Comparison of ENCODE assay signal across 14 cellular contexts in genomic region chr4:109859426-109860300, GRCh38. TPM values are rescaled to one million over a fixed set of nuclear protein-coding genes. Genes with fewer than 3 reads are reported as not detected.
A peak's percentile ranks its signal among the peaks of the same experiment; 100 is the strongest.
DNase-seq lines count a peak whose midpoint lies in the region; ATAC-seq, FAIRE-seq and TF ChIP-seq lines count a peak whose summit lies in the region.
"Not testable (repeated sequence)": the region's sequence is repeated elsewhere in the genome, so short reads cannot be mapped to it uniquely, and the experiment has no call there.
"Had no signal": no experiment of that assay in that cellular context is flagged by ENCODE, and none has a peak within 500 bp of the region (broad histone marks: within the 10 kb centered on the region; RNA-seq: fewer than 3 reads in every experiment).

No MANE protein-coding gene starts in this region.

- H3K4me1 Mint-ChIP-seq in type B pancreatic cell (ENCODE audit: unreplicated experiment): not testable (repeated sequence)

- not testable (repeated sequence) for H4K20me1 ChIP-seq in K562 (replicated peaks; ENCODE audit: control insufficient read depth, insufficient read depth, low read length)

- H4K8ac ChIP-seq in trophoblast cell (ENCODE audit: low read depth, low read length): not testable (repeated sequence)

- H4K91ac ChIP-seq in trophoblast cell (ENCODE audit: low read depth, low read length): not testable (repeated sequence)

- not testable (repeated sequence) for H3K36me3 ChIP-seq in K562 (ENCODE audit: control insufficient read depth, insufficient read depth, low read length); liver (ENCODE audit: control insufficient read depth in 4 of 4, insufficient read depth in 3 of 4, low read depth in 1 of 4, low read length in 3 of 4); trophoblast cell (ENCODE audit: control insufficient read depth in 1 of 2, insufficient read depth in 2 of 2, low read length in 2 of 2)

- POLR2A ChIA-PET in K562 (lab: Yijun Ruan, JAX): not testable (repeated sequence)

- DNase-seq in DMS53 treated with DMSO at 0.1 percent for 48 hours (lab: John Stamatoyannopoulos, UW; ENCODE audit: unreplicated experiment) (peak; percentile 4), epithelial cell of esophagus (ENCODE audit: low read depth) (peak; percentile 27), trophoblast cell (peak; percentile 26 to 57)
- DNase-seq in K562 (ENCODE audit: extremely low read depth in 1 of 4, low spot score in 3 of 4); type B pancreatic cell (ENCODE audit: extremely low spot score, unreplicated experiment): not testable (repeated sequence)

- not testable (repeated sequence) for H3K4me3 ChIP-seq in K562; epithelial cell of esophagus (ENCODE audit: low read length); liver (ENCODE audit: low read depth in 1 of 3, low read length in 3 of 3); trophoblast cell (ENCODE audit: low read depth, low read length)

- not testable (repeated sequence) for H3K79me1 ChIP-seq in trophoblast cell (ENCODE audit: low read length)

- CTCF ChIA-PET in K562 (lab: Yijun Ruan, JAX; ENCODE audit: low intra/inter-chr PET ratio): not testable (repeated sequence)

- not testable (repeated sequence) for FAIRE-seq in K562 (lab: Jason Lieb, UNC)

- H3K27me3 Mint-ChIP-seq in type B pancreatic cell: not testable (repeated sequence)

- H3K9me3 ChIP-seq in K562 (replicated peaks; ENCODE audit: control insufficient read depth, insufficient read depth, low read depth, low read length); liver (ENCODE audit: control insufficient read depth in 4 of 4, low read length in 3 of 4); trophoblast cell (ENCODE audit: insufficient read depth, low read depth, low read length): not testable (repeated sequence)

- TF ChIP-seq POLR2A in K562 (conservative IDR thresholded peaks at IDR 0.05): not testable (repeated sequence)

- WGBS in K562 (ENCODE audit: insufficient coverage, low coverage, missing lambda C conversion rate): 3% methylated on average over 4 of the region's 4 CpGs
- 71% methylated on average over 4 of the region's 4 CpGs for WGBS in liver
- WGBS in trophoblast cell (ENCODE audit: extremely low coverage, insufficient coverage, insufficient read length): no CpG with 5 or more reads among the region's 4 CpGs

- not testable (repeated sequence) for H4K12ac ChIP-seq in trophoblast cell (ENCODE audit: low read depth, low read length)

- ATAC-seq in K562: not testable (repeated sequence)

- H3K23ac ChIP-seq in trophoblast cell (ENCODE audit: low read length): not testable (repeated sequence)

- TF ChIP-seq RAD21 in K562 (CRISPR knock-in tag; conservative IDR thresholded peaks at IDR 0.05 in 1 of 2, IDR thresholded peaks at IDR 0.05 in 1 of 2); liver (IDR thresholded peaks at IDR 0.05): not testable (repeated sequence)

- TF ChIP-seq EP300 in K562 (IDR thresholded peaks at IDR 0.05; ENCODE audit: low read length): not testable (repeated sequence)

- H3K27me3 ChIP-seq in K562 (ENCODE audit: control insufficient read depth in 2 of 2, insufficient read depth in 2 of 2, low read length in 2 of 2); liver (ENCODE audit: control insufficient read depth in 4 of 4, insufficient read depth in 4 of 4, low read length in 3 of 4); trophoblast cell (ENCODE audit: insufficient read depth, low read length): not testable (repeated sequence)

- not testable (repeated sequence) for TF ChIP-seq CTCF in K562 (IDR thresholded peaks at IDR 0.05 in 2 of 3, conservative IDR thresholded peaks at IDR 0.05 in 1 of 3; ENCODE audit: insufficient read depth in 2 of 3, low read depth in 1 of 3, low read length in 3 of 3); epithelial cell of esophagus (IDR thresholded peaks at IDR 0.05; ENCODE audit: insufficient read depth, low read depth, low read length, missing control alignments); liver (IDR thresholded peaks at IDR 0.05; ENCODE audit: low read depth, low read length, missing input control); type B pancreatic cell (conservative IDR thresholded peaks at IDR 0.05)

- not testable (repeated sequence) for H3K9me1 ChIP-seq in K562 (ENCODE audit: control insufficient read depth, insufficient read depth, low read length)

- peak overlapping the region; percentile 70 for H3K27ac Mint-ChIP-seq in type B pancreatic cell

- H2BK12ac ChIP-seq in trophoblast cell (ENCODE audit: low read length): not testable (repeated sequence)

- H2AK5ac ChIP-seq in trophoblast cell (ENCODE audit: low read length): not testable (repeated sequence)

- not testable (repeated sequence) for H3K9ac ChIP-seq in K562 (ENCODE audit: insufficient read depth in 1 of 2, low read depth in 2 of 2, low read length in 2 of 2); liver (ENCODE audit: low read depth in 1 of 2, low read length in 2 of 2); trophoblast cell (ENCODE audit: low read length)

- peak overlapping the region; percentile 39 for H3K4me3 Mint-ChIP-seq in type B pancreatic cell

- not testable (repeated sequence) for H3K27ac ChIP-seq in K562 (ENCODE audit: extremely low read depth, low read depth, low read length); trophoblast cell (ENCODE audit: low read depth, low read length)
- H3K27ac ChIP-seq in liver (ENCODE audit: low read depth in 1 of 2, low read length in 2 of 2): peak overlapping the region; percentile 20 to 66

- not testable (repeated sequence) for H3K4me1 ChIP-seq in K562 (replicated peaks in 1 of 2; ENCODE audit: control insufficient read depth in 2 of 2, insufficient read depth in 2 of 2, low read length in 2 of 2); trophoblast cell (ENCODE audit: control insufficient read depth in 1 of 2, insufficient read depth in 2 of 2, low read length in 2 of 2)
- peaks cover 2 to 19% (median 3%) of the 10 kb centered on the region in 4 donors for H3K4me1 ChIP-seq in liver (ENCODE audit: control insufficient read depth in 4 of 4, insufficient read depth in 4 of 4, low read length in 3 of 4)

- not testable (repeated sequence) for H3K14ac ChIP-seq in trophoblast cell (ENCODE audit: low read length)

- not testable (repeated sequence) for BruUV-seq in K562 (replicated peaks; lab: Mats Ljungman, UMichigan)

- H2AFZ ChIP-seq in K562 (ENCODE audit: low read depth, low read length); trophoblast cell (ENCODE audit: insufficient read depth, low read length, poor library complexity): not testable (repeated sequence)

- not testable (repeated sequence) for H3K4ac ChIP-seq in trophoblast cell (ENCODE audit: low read depth, low read length)

- intact Hi-C loops in K562 (cut with micrococcal nuclease): not testable (repeated sequence)

- not testable (repeated sequence) for H3K9me3 Mint-ChIP-seq in type B pancreatic cell

- H3K79me2 ChIP-seq in K562 (ENCODE audit: control insufficient read depth, insufficient read depth, low read length); trophoblast cell (ENCODE audit: control insufficient read depth, insufficient read depth, low read length, poor library complexity): not testable (repeated sequence)

- in situ Hi-C loops in K562 (cut with MboI): not testable (repeated sequence)

- not testable (repeated sequence) for H3K18ac ChIP-seq in trophoblast cell (ENCODE audit: low read length)

- not testable (repeated sequence) for H2BK5ac ChIP-seq in trophoblast cell (ENCODE audit: low read depth, low read length, poor library complexity)

- not testable (repeated sequence) for H3K36me3 Mint-ChIP-seq in type B pancreatic cell

- H3K4me2 ChIP-seq in K562 (ENCODE audit: insufficient read depth, low read length); trophoblast cell (ENCODE audit: low read length): not testable (repeated sequence)

- H2BK120ac ChIP-seq in trophoblast cell (ENCODE audit: insufficient read depth, low read length, poor library complexity): not testable (repeated sequence)

RNA-seq across cellular contexts. Expression of gene LRIT3, which starts 11.8 kb away (rescaled TPM):
- 0.19 and 0.60 TPM in 2 replicates for total RNA-seq in K562 (2011; cell fraction: chromatin; rRNA removed; ENCODE audit: low replicate concordance)
- total RNA-seq in K562 (2011; cell fraction: nucleolus; rRNA removed): 0.13 and 0.17 TPM in 2 replicates
- total RNA-seq in K562 (2011; cell fraction: nucleoplasm; rRNA removed): 0.15 TPM in 1 of 2 replicates, not detected in the other
- total RNA-seq in K562 (2014; rRNA removed) (not detected in 2 replicates), K562 (2014; rRNA removed; fragmentation: Illumina TruSeq; extraction: Trizol) (0.04 and 0.10 TPM in 2 replicates), K562 (2015; rRNA removed; fragmentation: Illumina TruSeq; extraction: Trizol) (0.04 TPM in 1 of 2 replicates, not detected in the other), K562 (2021) (not detected in 2 replicates), liver (under 1 TPM in 1 of 2 donors, not detected in 1; 0.08 TPM), type B pancreatic cell (ENCODE audit: low replicate concordance) (0.27 TPM in 1 of 2 replicates, not detected in the other)
- polyA plus RNA-seq in K562 (2011; rRNA removed) (0.10 and 0.20 TPM in 2 replicates), K562 (2014; fragmentation: Illumina TruSeq; extraction: Trizol) (0.04 TPM in 1 of 2 replicates, not detected in the other), K562 (2014; fragmentation: Nextera tagmentation; extraction: Ambion mirVana) (not detected), K562 (2014; rRNA removed) (0.07 TPM in 2 replicates), liver (under 1 TPM; 0.03 to 0.07 TPM)
- 0.03 and 0.16 TPM in 2 replicates for polyA plus RNA-seq in K562 (2011; cell fraction: cytosol; rRNA removed)
- polyA plus RNA-seq in K562 (2011; cell fraction: nucleus; rRNA removed): 0.26 and 0.84 TPM in 2 replicates
- 0.04 and 0.05 TPM in 2 replicates for polyA plus RNA-seq in K562 (2012)
- polyA minus RNA-seq in K562 (2011; rRNA and poly(A)+ RNA removed): 0.36 TPM in 1 of 2 replicates, not detected in the other
- 0.36 TPM in 1 of 2 replicates, not detected in the other for polyA minus RNA-seq in K562 (2011; cell fraction: cytosol; rRNA and poly(A)+ RNA removed)
- polyA minus RNA-seq in K562 (2011; cell fraction: nucleus; rRNA and poly(A)+ RNA removed): 0.13 and 0.56 TPM in 2 replicates
- polyA plus RNA-seq in trophoblast cell (2013): 0.07 and 0.08 TPM in 2 replicates
- total RNA-seq: Daoy, G401, GM12878 had no signal
- polyA plus RNA-seq: AG04450; CD14-positive monocyte; CD4-positive, alpha-beta memory T cell; CD8-positive, alpha-beta memory T cell had no signal

RNA-seq across cellular contexts. Expression of gene RRH, which starts 31.9 kb away (rescaled TPM):
- 0.60 and 0.97 TPM in 2 replicates for total RNA-seq in K562 (2011; cell fraction: chromatin; rRNA removed; ENCODE audit: low replicate concordance)
- 0.17 TPM in 1 of 2 replicates, not detected in the other for total RNA-seq in K562 (2011; cell fraction: nucleolus; rRNA removed)
- 0.81 and 2.2 TPM in 2 replicates for total RNA-seq in K562 (2011; cell fraction: nucleoplasm; rRNA removed)
- not detected in 2 replicates for total RNA-seq in K562 (2014; rRNA removed)
- 0.16 TPM in 1 of 2 replicates, not detected in the other for total RNA-seq in K562 (2014; rRNA removed; fragmentation: Illumina TruSeq; extraction: Trizol)
- total RNA-seq in K562 (2015; rRNA removed; fragmentation: Illumina TruSeq; extraction: Trizol): 0.18 TPM in 1 of 2 replicates, not detected in the other
- total RNA-seq in K562 (2021): not detected in 2 replicates
- 0.28 and 0.31 TPM in 2 replicates for polyA plus RNA-seq in K562 (2011; rRNA removed)
- 0.04 and 0.15 TPM in 2 replicates for polyA plus RNA-seq in K562 (2011; cell fraction: cytosol; rRNA removed)
- polyA plus RNA-seq in K562 (2011; cell fraction: nucleus; rRNA removed): 0.48 and 0.86 TPM in 2 replicates
- not detected in 2 replicates for polyA plus RNA-seq in K562 (2012)
- 0.14 and 0.18 TPM in 2 replicates for polyA plus RNA-seq in K562 (2014; fragmentation: Illumina TruSeq; extraction: Trizol)
- under 1 TPM; 0.04 to 0.07 TPM for polyA plus RNA-seq in K562 (2014; fragmentation: Nextera tagmentation; extraction: Ambion mirVana)
- 0.05 and 0.07 TPM in 2 replicates for polyA plus RNA-seq in K562 (2014; rRNA removed)
- polyA minus RNA-seq in K562 (2011; rRNA and poly(A)+ RNA removed): 0.51 TPM in 1 of 2 replicates, not detected in the other
- not detected in 2 replicates for polyA minus RNA-seq in K562 (2011; cell fraction: cytosol; rRNA and poly(A)+ RNA removed)
- 0.67 TPM in 1 of 2 replicates, not detected in the other for polyA minus RNA-seq in K562 (2011; cell fraction: nucleus; rRNA and poly(A)+ RNA removed)
- under 1 TPM; 0.05 to 0.08 TPM for total RNA-seq in liver
- polyA plus RNA-seq in liver: under 1 TPM in 1 of 2 donors, not detected in 1; 0.05 TPM
- 0.07 and 0.08 TPM in 2 replicates for polyA plus RNA-seq in trophoblast cell (2013)
- total RNA-seq in type B pancreatic cell (ENCODE audit: low replicate concordance): 0.41 TPM in 1 of 2 replicates, not detected in the other
- total RNA-seq: Daoy, G401, GM12878 had no signal
- polyA plus RNA-seq: CD14-positive monocyte; CD4-positive, alpha-beta memory T cell; CD4-positive, CD25-positive, alpha-beta regulatory T cell; CD8-positive, alpha-beta memory T cell had no signal

RNA-seq across cellular contexts. Expression of gene GAR1, which starts 44.1 kb away (rescaled TPM):
- total RNA-seq in K562 (2011; cell fraction: chromatin; rRNA removed; ENCODE audit: low replicate concordance): 7.4 and 24.1 TPM in 2 replicates
- total RNA-seq in K562 (2011; cell fraction: nucleolus; rRNA removed): 5.0 and 6.8 TPM in 2 replicates
- total RNA-seq in K562 (2011; cell fraction: nucleoplasm; rRNA removed): 16.8 and 24.8 TPM in 2 replicates
- total RNA-seq in K562 (2014; rRNA removed) (63.0 and 75.3 TPM in 2 replicates), K562 (2014; rRNA removed; fragmentation: Illumina TruSeq; extraction: Trizol) (47.6 and 56.1 TPM in 2 replicates), K562 (2015; rRNA removed; fragmentation: Illumina TruSeq; extraction: Trizol) (54.7 and 68.2 TPM in 2 replicates), K562 (2021) (78.7 and 86.1 TPM in 2 replicates), liver (1 to 10 TPM; 1.5 to 7.2 TPM), type B pancreatic cell (ENCODE audit: low replicate concordance) (27.9 and 44.7 TPM in 2 replicates)
- polyA plus RNA-seq in K562 (2011; rRNA removed) (49.6 and 81.8 TPM in 2 replicates), K562 (2014; fragmentation: Illumina TruSeq; extraction: Trizol) (151 and 171 TPM in 2 replicates), K562 (2014; fragmentation: Nextera tagmentation; extraction: Ambion mirVana) (10 to 100 TPM; 35.7 to 44.2 TPM), K562 (2014; rRNA removed) (179 and 194 TPM in 2 replicates), liver (1 to 10 TPM; 4.5 to 7.7 TPM)
- polyA plus RNA-seq in K562 (2011; cell fraction: cytosol; rRNA removed): 12.3 and 24.5 TPM in 2 replicates
- polyA plus RNA-seq in K562 (2011; cell fraction: nucleus; rRNA removed): 9.6 and 14.6 TPM in 2 replicates
- polyA plus RNA-seq in K562 (2012): 68.9 and 285 TPM in 2 replicates
- 18.4 and 20.3 TPM in 2 replicates for polyA minus RNA-seq in K562 (2011; rRNA and poly(A)+ RNA removed)
- 11.5 and 12.1 TPM in 2 replicates for polyA minus RNA-seq in K562 (2011; cell fraction: cytosol; rRNA and poly(A)+ RNA removed)
- 4.3 and 9.1 TPM in 2 replicates for polyA minus RNA-seq in K562 (2011; cell fraction: nucleus; rRNA and poly(A)+ RNA removed)
- 79.3 and 85.2 TPM in 2 replicates for polyA plus RNA-seq in trophoblast cell (2013)

RNA-seq across cellular contexts. Expression of gene EGF, which starts 53.0 kb away (rescaled TPM):
- total RNA-seq in K562 (2011; cell fraction: chromatin; rRNA removed; ENCODE audit: low replicate concordance): 1.7 and 3.0 TPM in 2 replicates
- 0.83 and 1.2 TPM in 2 replicates for total RNA-seq in K562 (2011; cell fraction: nucleolus; rRNA removed)
- total RNA-seq in K562 (2011; cell fraction: nucleoplasm; rRNA removed): 2.3 and 2.7 TPM in 2 replicates
- total RNA-seq in K562 (2014; rRNA removed) (0.78 and 1.3 TPM in 2 replicates), K562 (2014; rRNA removed; fragmentation: Illumina TruSeq; extraction: Trizol) (1.6 and 1.7 TPM in 2 replicates), K562 (2015; rRNA removed; fragmentation: Illumina TruSeq; extraction: Trizol) (2.0 and 2.4 TPM in 2 replicates), K562 (2021) (1.2 and 1.5 TPM in 2 replicates), liver (under 1 TPM in 1 of 2 donors, not detected in 1; 0.65 TPM), type B pancreatic cell (ENCODE audit: low replicate concordance) (25.5 and 65.1 TPM in 2 replicates)
- polyA plus RNA-seq in K562 (2011; rRNA removed) (0.40 and 1.0 TPM in 2 replicates), K562 (2014; fragmentation: Illumina TruSeq; extraction: Trizol) (0.91 TPM in 2 replicates), K562 (2014; fragmentation: Nextera tagmentation; extraction: Ambion mirVana) (1 to 10 TPM in 1 of 2 experiments, under 1 TPM in 1; 0.32 to 1.0 TPM), K562 (2014; rRNA removed) (0.88 and 3.1 TPM in 2 replicates), liver (not detected)
- 0.31 and 0.52 TPM in 2 replicates for polyA plus RNA-seq in K562 (2011; cell fraction: cytosol; rRNA removed)
- 1.2 and 2.0 TPM in 2 replicates for polyA plus RNA-seq in K562 (2011; cell fraction: nucleus; rRNA removed)
- 1.8 and 4.8 TPM in 2 replicates for polyA plus RNA-seq in K562 (2012)
- polyA minus RNA-seq in K562 (2011; rRNA and poly(A)+ RNA removed): 1.5 and 3.1 TPM in 2 replicates
- polyA minus RNA-seq in K562 (2011; cell fraction: cytosol; rRNA and poly(A)+ RNA removed): 0.55 TPM in 1 of 2 replicates, not detected in the other
- 0.40 and 2.4 TPM in 2 replicates for polyA minus RNA-seq in K562 (2011; cell fraction: nucleus; rRNA and poly(A)+ RNA removed)
- polyA plus RNA-seq in trophoblast cell (2013): 0.14 and 0.19 TPM in 2 replicates
- total RNA-seq: CD4-positive, alpha-beta memory T cell; CD8-positive, alpha-beta memory T cell; G401 had no signal
- polyA plus RNA-seq: CD4-positive, alpha-beta memory T cell; CD4-positive, CD25-positive, alpha-beta regulatory T cell; CD8-positive, alpha-beta memory T cell had no signal

RNA-seq across cellular contexts. Expression of gene CFI, which starts 57.9 kb away (rescaled TPM):
- total RNA-seq in K562 (2011; cell fraction: chromatin; rRNA removed; ENCODE audit: low replicate concordance): 0.23 TPM in 1 of 2 replicates, not detected in the other
- total RNA-seq in K562 (2011; cell fraction: nucleolus; rRNA removed): not detected in 2 replicates
- total RNA-seq in K562 (2011; cell fraction: nucleoplasm; rRNA removed): 0.31 TPM in 1 of 2 replicates, not detected in the other
- total RNA-seq in K562 (2014; rRNA removed) (0.41 and 1.4 TPM in 2 replicates), K562 (2014; rRNA removed; fragmentation: Illumina TruSeq; extraction: Trizol) (0.61 and 0.62 TPM in 2 replicates), K562 (2015; rRNA removed; fragmentation: Illumina TruSeq; extraction: Trizol) (8.3 and 8.4 TPM in 2 replicates), K562 (2021) (0.94 and 0.95 TPM in 2 replicates), liver (100 to 1,000 TPM; 232 to 598 TPM), type B pancreatic cell (ENCODE audit: low replicate concordance) (15.4 and 24.0 TPM in 2 replicates)
- polyA plus RNA-seq in K562 (2011; rRNA removed) (0.22 and 0.54 TPM in 2 replicates), K562 (2014; fragmentation: Illumina TruSeq; extraction: Trizol) (0.58 and 1.00 TPM in 2 replicates), K562 (2014; fragmentation: Nextera tagmentation; extraction: Ambion mirVana) (1 to 10 TPM in 1 of 2 experiments, under 1 TPM in 1; 0.30 to 1.1 TPM), K562 (2014; rRNA removed) (0.46 and 0.72 TPM in 2 replicates), liver (100 to 1,000 TPM; 410 to 589 TPM)
- 0.06 and 0.12 TPM in 2 replicates for polyA plus RNA-seq in K562 (2011; cell fraction: cytosol; rRNA removed)
- polyA plus RNA-seq in K562 (2011; cell fraction: nucleus; rRNA removed): 0.10 and 0.26 TPM in 2 replicates
- polyA plus RNA-seq in K562 (2012): 2.5 and 3.9 TPM in 2 replicates
- polyA minus RNA-seq in K562 (2011; rRNA and poly(A)+ RNA removed): 0.33 TPM in 1 of 2 replicates, not detected in the other
- polyA minus RNA-seq in K562 (2011; cell fraction: cytosol; rRNA and poly(A)+ RNA removed): 0.73 TPM in 1 of 2 replicates, not detected in the other
- not detected in 2 replicates for polyA minus RNA-seq in K562 (2011; cell fraction: nucleus; rRNA and poly(A)+ RNA removed)
- polyA plus RNA-seq in trophoblast cell (2013): not detected in 2 replicates
- total RNA-seq: CD4-positive, alpha-beta memory T cell; CD4-positive, CD25-positive, alpha-beta regulatory T cell; G401 had no signal
- polyA plus RNA-seq: CD14-positive monocyte; CD4-positive, alpha-beta memory T cell; CD4-positive, CD25-positive, alpha-beta regulatory T cell; CD8-positive, alpha-beta memory T cell had no signal
